In the genomic region with DNA sequence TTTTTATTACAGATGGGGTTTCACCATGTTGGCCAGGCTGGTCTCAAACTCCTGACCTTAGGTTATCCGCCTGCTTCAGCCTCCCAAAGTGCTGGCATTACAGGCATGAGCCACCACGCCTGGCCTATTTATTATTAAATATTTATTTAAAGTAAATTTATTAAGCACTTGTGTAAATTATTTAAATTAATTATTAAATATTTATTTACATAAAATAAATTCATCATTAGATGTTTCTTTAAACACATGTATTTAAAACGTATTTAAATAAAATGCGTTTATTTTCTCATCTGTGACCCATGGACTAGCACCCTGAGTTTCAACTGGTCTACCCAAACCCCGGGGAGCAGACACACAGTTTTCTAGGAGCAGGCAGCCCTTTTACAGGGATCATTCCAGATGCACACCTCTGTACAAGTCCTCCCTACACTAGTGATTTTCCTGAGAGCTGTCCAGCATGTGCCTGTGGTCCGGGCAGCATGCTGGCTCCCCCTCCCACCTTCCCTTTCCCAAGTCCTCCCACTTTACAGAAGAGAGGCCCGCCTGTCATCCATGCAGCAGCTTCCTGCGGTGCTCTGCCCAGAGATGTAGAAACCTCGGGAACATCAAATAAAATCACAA, we compare ENCODE assay signal across 20 cellular contexts.
DNase-seq lines count a peak whose midpoint lies in the region; ATAC-seq and TF ChIP-seq lines count a peak whose summit lies in the region.
"Had no signal": no experiment of that assay in that cellular context is flagged by ENCODE, and none has a peak within 500 bp of the region (broad histone marks: within the 10 kb centered on the region; RNA-seq: fewer than 3 reads in every experiment).

No MANE protein-coding gene starts in this region.

- H3K27me3 ChIP-seq in KMS-11 (ENCODE audit: insufficient read depth, low read depth) (no peaks in the 10 kb centered on the region), adrenal gland (no peaks in the 10 kb centered on the region)
- H3K27me3 ChIP-seq: pancreas, SJCRH30, spleen had no signal

- H3K4me3 ChIP-seq in KMS-11 (IDR thresholded peaks at IDR 0.05; ENCODE audit: insufficient read depth, low read depth, low read length) (no peak overlapping the region), adrenal gland (no peak overlapping the region)
- H3K4me3 ChIP-seq: pancreas, SJCRH30 had no signal

- no peaks in the 10 kb centered on the region for H3K79me2 ChIP-seq in KMS-11 (ENCODE audit: insufficient read depth, low read depth)

- H3K9ac ChIP-seq in KMS-11 = no peak overlapping the region

- WGBS in adrenal gland, 4 donors = 70 to 82% (median 75%) methylated on average over 9 of the region's 9 CpGs

- no peaks in the 10 kb centered on the region for H3K36me3 Mint-ChIP-seq in activated naive CD4-positive, alpha-beta T cell treated with anti-CD3 and anti-CD28 coated beads, Interleukin-2, amount 10 ng/mL, durations not matched to agents 7 days and 5 days
- H3K36me3 Mint-ChIP-seq: natural killer cell treated with Interleukin-12 subunit alpha and Interleukin-12 subunit beta and Interleukin-15 and Interleukin-18, amount 100 ng/mL, for 72 hours had no signal

- no peaks in the 10 kb centered on the region for H3K9me3 Mint-ChIP-seq in activated naive CD4-positive, alpha-beta T cell treated with anti-CD3 and anti-CD28 coated beads, Interleukin-2, amount 10 ng/mL, durations not matched to agents 7 days and 5 days
- H3K9me3 Mint-ChIP-seq: activated T-helper 1 cell treated with anti-CD3 and anti-CD28 coated beads, Interleukin-12 subunit alpha, Interleukin-12 subunit beta, Interleukin-2, Interleukin-4 antibody, amounts not matched to agents 30 ng/mL and 10 ng/mL and 1 ng/mL, durations not matched to agents 14 hours and 24 hours and 36 hours; effector memory CD8-positive, alpha-beta T cell; HFFc6; natural killer cell treated with Interleukin-12 subunit alpha and Interleukin-12 subunit beta and Interleukin-15 and Interleukin-18, amount 100 ng/mL, for 72 hours had no signal

- no peak overlapping the region for H3K4me2 ChIP-seq in KMS-11

- H3K27ac Mint-ChIP-seq in activated naive CD4-positive, alpha-beta T cell treated with anti-CD3 and anti-CD28 coated beads, Interleukin-2, amount 10 ng/mL, durations not matched to agents 7 days and 5 days = peak overlapping the region; percentile 62
- H3K27ac Mint-ChIP-seq: activated T-helper 1 cell treated with anti-CD3 and anti-CD28 coated beads, Interleukin-12 subunit alpha, Interleukin-12 subunit beta, Interleukin-2, Interleukin-4 antibody, amounts not matched to agents 30 ng/mL and 10 ng/mL and 1 ng/mL, durations not matched to agents 14 hours and 24 hours and 36 hours had no signal

- peaks cover 20% of the 10 kb centered on the region for H3K27me3 Mint-ChIP-seq in activated naive CD4-positive, alpha-beta T cell treated with anti-CD3 and anti-CD28 coated beads, Interleukin-2, amount 10 ng/mL, durations not matched to agents 7 days and 5 days
- H3K27me3 Mint-ChIP-seq: natural killer cell treated with Interleukin-12 subunit alpha and Interleukin-12 subunit beta and Interleukin-15 and Interleukin-18, amount 100 ng/mL, for 72 hours had no signal

- H3K4me1 ChIP-seq in KMS-11 (ENCODE audit: low read depth, poor library complexity, severe bottlenecking) = peaks cover 11% of the 10 kb centered on the region
- peaks cover 4 to 37% of the 10 kb centered on the region in 2 donors for H3K4me1 ChIP-seq in adrenal gland (replicated peaks in 1 of 2)
- H3K4me1 ChIP-seq: pancreas had no signal

- peaks cover 30% of the 10 kb centered on the region for H3K4me1 Mint-ChIP-seq in activated naive CD4-positive, alpha-beta T cell treated with anti-CD3 and anti-CD28 coated beads, Interleukin-2, amount 10 ng/mL, durations not matched to agents 7 days and 5 days

- TF ChIP-seq CTCF in KMS-11 (conservative IDR thresholded peaks at IDR 0.05; ENCODE audit: low read depth, low read length) (no peak), adrenal gland (IDR thresholded peaks at IDR 0.05) (no peak)

- intact Hi-C loops in adrenal gland (cut with DNase I) = loop anchor here (10.0 kb wide), 1 partner anchor 188 kb away; no protein-coding TSS in a partner anchor

- no peak overlapping the region for H3K4me3 Mint-ChIP-seq in activated naive CD4-positive, alpha-beta T cell treated with anti-CD3 and anti-CD28 coated beads, Interleukin-2, amount 10 ng/mL, durations not matched to agents 7 days and 5 days
- H3K4me3 Mint-ChIP-seq: activated T-helper 1 cell treated with anti-CD3 and anti-CD28 coated beads, Interleukin-12 subunit alpha, Interleukin-12 subunit beta, Interleukin-2, Interleukin-4 antibody, amounts not matched to agents 30 ng/mL and 10 ng/mL and 1 ng/mL, durations not matched to agents 14 hours and 24 hours and 36 hours; effector memory CD8-positive, alpha-beta T cell had no signal

- H2AFZ ChIP-seq in KMS-11 (ENCODE audit: low read depth) = peak overlapping the region; percentile 11; the same call in 1 of the 2 replicates

- H3K9me3 ChIP-seq in adrenal gland (replicated peaks in 1 of 3) = no peaks in the 10 kb centered on the region
- H3K9me3 ChIP-seq: pancreas, SJCRH30, spleen had no signal

- TF ChIP-seq POLR2A in adrenal gland (IDR thresholded peaks at IDR 0.05) = no peak

- H3K27ac ChIP-seq in KMS-11 = no peak overlapping the region
- peak overlapping the region in 3 of 5 donors; percentile 23 to 61 (median 39) for H3K27ac ChIP-seq in adrenal gland
- H3K27ac ChIP-seq: pancreas had no signal

- no peaks in the 10 kb centered on the region for H3K36me3 ChIP-seq in KMS-11 (ENCODE audit: insufficient read depth)
- no peaks in the 10 kb centered on the region for H3K36me3 ChIP-seq in adrenal gland (replicated peaks in 1 of 2)
- H3K36me3 ChIP-seq: pancreas, spleen had no signal

- no peaks in the 10 kb centered on the region for H4K20me1 ChIP-seq in KMS-11 (ENCODE audit: insufficient read depth)

- ATAC-seq in HG03457 (IDR thresholded peaks at IDR 0.05; ENCODE audit: unreplicated experiment) = no peak
- ATAC-seq: right cardiac atrium had no signal

- DNase-seq in activated naive CD4-positive, alpha-beta T cell treated with anti-CD3 and anti-CD28 coated beads, Interleukin-2, amount 10 ng/mL, durations not matched to agents 7 days and 5 days = no peak
- no peak for DNase-seq in activated naive CD4-positive, alpha-beta T cell treated with anti-CD3 and anti-CD28 coated beads, Interleukin-2, amount 50 U/mL, for 16 hours
- DNase-seq in adrenal gland (peak in 1 of 7 donors; percentile 51), retina (peak; percentile 11), NCI-H2171 treated with DMSO at 0.1 percent for 48 hours (lab: John Stamatoyannopoulos, UW) (no peak), LoVo (ENCODE audit: low spot score) (no peak)
- DNase-seq: C1 segment of cervical spinal cord, caudate nucleus, cortex of kidney, kidney, right cardiac atrium, spleen had no signal

- CTCF ChIA-PET in activated naive CD4-positive, alpha-beta T cell treated with anti-CD3 and anti-CD28 coated beads, Interleukin-2, amount 10 ng/mL, durations not matched to agents 7 days and 5 days (lab: Charles Lee) = interaction anchor here (0.6 to 3.9 kb wide), 29 partner anchors 9 to 247 kb away, joined by 3 to 49 read pairs (median 5); a partner anchor contains a TSS
